ENCODE assay signal across 19 cellular contexts in the genomic region with DNA sequence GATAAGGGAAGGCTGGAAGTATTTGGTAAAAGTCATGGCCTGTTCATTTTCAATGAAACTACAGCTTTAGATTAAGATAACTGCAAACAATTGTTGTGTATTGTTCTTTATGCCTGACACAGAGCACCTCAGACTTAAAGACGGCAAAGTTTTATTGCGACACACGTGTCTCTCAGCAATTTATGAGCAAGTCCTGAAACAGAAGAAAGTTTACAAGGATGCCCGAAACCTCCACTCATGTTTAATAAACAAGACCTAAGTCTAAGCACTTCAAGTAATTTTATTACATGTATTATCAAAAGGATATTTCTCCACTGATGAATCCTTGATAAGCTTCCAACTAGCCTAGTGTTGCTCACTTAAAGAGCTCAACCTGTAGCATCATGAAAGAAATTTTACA. TPM values are rescaled to one million over a fixed set of nuclear protein-coding genes. Genes with fewer than 3 reads are reported as not detected.
DNase-seq lines count a peak whose midpoint lies in the region; ATAC-seq, FAIRE-seq and TF ChIP-seq lines count a peak whose summit lies in the region.
"Had no signal": no experiment of that assay in that cellular context is flagged by ENCODE, and none has a peak within 500 bp of the region (broad histone marks: within the 10 kb centered on the region; RNA-seq: fewer than 3 reads in every experiment).

No MANE protein-coding gene starts in this region.

- H3K27ac ChIP-seq in A549 (no peak overlapping the region), HEK293 (ENCODE audit: extremely low read depth, low read depth, low read length) (no peak overlapping the region), epithelial cell of prostate (no peak overlapping the region), heart left ventricle (no peak overlapping the region)
- H3K27ac ChIP-seq: C4-2B, PC-9, SJSA1 had no signal

- H3K27ac Mint-ChIP-seq in WTC11: peak overlapping the region; percentile 73; the same call in 1 of the 2 replicates
- no peak overlapping the region for H3K27ac Mint-ChIP-seq in stimulated activated effector memory CD8-positive, alpha-beta T cell treated with anti-CD3 and anti-CD28 coated beads, Interleukin-12 subunit alpha, Interleukin-12 subunit beta, amount 100 ng/mL, for 72 hours

- peaks cover 65% of the 10 kb centered on the region for H3K36me3 Mint-ChIP-seq in WTC11
- peaks cover 100% of the 10 kb centered on the region for H3K36me3 Mint-ChIP-seq in stimulated activated effector memory CD8-positive, alpha-beta T cell treated with anti-CD3 and anti-CD28 coated beads, Interleukin-12 subunit alpha, Interleukin-12 subunit beta, amount 100 ng/mL, for 72 hours

- H3K4me3 ChIP-seq in A549 (no peak overlapping the region), HEK293 (ENCODE audit: low read depth, low read length) (no peak overlapping the region), heart left ventricle (no peak overlapping the region)
- H3K4me3 ChIP-seq: HAP-1, PC-9, SJSA1 had no signal

- H3K4me1 ChIP-seq in A549 (0 out of 3 replicates have a peak, but pooled peaks cover 4% of the 10 kb centered on the region), HEK293 (ENCODE audit: control insufficient read depth, insufficient read depth, low read length) (no peaks in the 10 kb centered on the region), heart left ventricle (peaks cover 0 to 9% (median 0%) of the 10 kb centered on the region in 12 donors)
- H3K4me1 ChIP-seq: SJSA1 had no signal

- intact Hi-C loops in heart left ventricle (cut with DNase I): no loop called here

- H3K27me3 ChIP-seq in heart left ventricle: no peaks in the 10 kb centered on the region
- H3K27me3 ChIP-seq: SJSA1 had no signal

- no peaks in the 10 kb centered on the region for H3K27me3 Mint-ChIP-seq in WTC11 (ENCODE audit: low read depth)

- H3K9me3 Mint-ChIP-seq in WTC11: no peaks in the 10 kb centered on the region
- H3K9me3 Mint-ChIP-seq in stimulated activated effector memory CD8-positive, alpha-beta T cell treated with anti-CD3 and anti-CD28 coated beads, Interleukin-12 subunit alpha, Interleukin-12 subunit beta, amount 100 ng/mL, for 72 hours: no peaks in the 10 kb centered on the region

- no peak for ATAC-seq in A549
- ATAC-seq in WTC11: no peak
- no peak for ATAC-seq in stimulated activated effector memory CD8-positive, alpha-beta T cell treated with anti-CD3 and anti-CD28 coated beads, Interleukin-12 subunit alpha, Interleukin-12 subunit beta, amount 100 ng/mL, for 72 hours
- ATAC-seq in heart left ventricle: no peak
- no peak for ATAC-seq in GM18870 (IDR thresholded peaks at IDR 0.05; ENCODE audit: unreplicated experiment)

- no peak overlapping the region for H3K4me2 ChIP-seq in A549
- H3K4me2 ChIP-seq: PC-9 had no signal

- peaks cover 21% of the 10 kb centered on the region for H3K4me1 Mint-ChIP-seq in WTC11
- H3K4me1 Mint-ChIP-seq in stimulated activated effector memory CD8-positive, alpha-beta T cell treated with anti-CD3 and anti-CD28 coated beads, Interleukin-12 subunit alpha, Interleukin-12 subunit beta, amount 100 ng/mL, for 72 hours: peaks cover 9% of the 10 kb centered on the region

- TF ChIP-seq RAD21 in A549 (conservative IDR thresholded peaks at IDR 0.05 in 1 of 2, IDR thresholded peaks at IDR 0.05 in 1 of 2): no peak

- no peak for FAIRE-seq in A549 (lab: Jason Lieb, UNC)
- FAIRE-seq: A204.1 had no signal

- 84% methylated on average over 4 of the region's 4 CpGs for WGBS in A549 (ENCODE audit: missing lambda C conversion rate)
- 95 to 97% (median 96%) methylated on average over 4 of the region's 4 CpGs for WGBS in heart left ventricle, 4 donors

- H3K36me3 ChIP-seq in HEK293 (ENCODE audit: control insufficient read depth in 2 of 2, insufficient read depth in 1 of 2, low read length in 2 of 2): peaks cover 17 to 77% of the 10 kb centered on the region in 2 experiments
- peaks cover 0 to 96% (median 82%) of the 10 kb centered on the region in 9 donors for H3K36me3 ChIP-seq in heart left ventricle

- no peaks in the 10 kb centered on the region for H3K9me3 ChIP-seq in A549
- no peaks in the 10 kb centered on the region for H3K9me3 ChIP-seq in HEK293 (ENCODE audit: control insufficient read depth, insufficient read depth, low read depth, low read length)
- H3K9me3 ChIP-seq in heart left ventricle: no peaks in the 10 kb centered on the region
- H3K9me3 ChIP-seq: HAP-1, SJSA1 had no signal

- TF ChIP-seq CTCF in A549 (IDR thresholded peaks at IDR 0.05): no peak
- no peak for TF ChIP-seq CTCF in HEK293 (tag by site-specific recombination; IDR thresholded peaks at IDR 0.05)
- TF ChIP-seq CTCF in WTC11 (IDR thresholded peaks at IDR 0.05): no peak
- no peak for TF ChIP-seq CTCF in heart left ventricle (IDR thresholded peaks at IDR 0.05)

- no peak overlapping the region for H3K4me3 Mint-ChIP-seq in WTC11
- no peak overlapping the region for H3K4me3 Mint-ChIP-seq in stimulated activated effector memory CD8-positive, alpha-beta T cell treated with anti-CD3 and anti-CD28 coated beads, Interleukin-12 subunit alpha, Interleukin-12 subunit beta, amount 100 ng/mL, for 72 hours

- TF ChIP-seq POLR2A in A549 (IDR thresholded peaks at IDR 0.05; ENCODE audit: low read length) (no peak), heart left ventricle (IDR thresholded peaks at IDR 0.05) (no peak)

- CTCF ChIA-PET in A549 (lab: Yijun Ruan, JAX): interaction anchor here (1.0 kb wide), 1 partner anchor 60 kb away, joined by 3 read pairs; no protein-coding TSS in a partner anchor
- CTCF ChIA-PET in HEK293 (lab: Yijun Ruan, JAX): interaction anchor here (1.7 kb wide), 1 partner anchor 44 kb away, joined by 5 read pairs; no protein-coding TSS in a partner anchor
- CTCF ChIA-PET in WTC11 (lab: Charles Lee): no interaction called here

- no peak for TF ChIP-seq EP300 in A549 (IDR thresholded peaks at IDR 0.05)

- POLR2A ChIA-PET in A549 (lab: Yijun Ruan, JAX): no interaction called here
- POLR2A ChIA-PET in HEK293 (lab: Yijun Ruan, JAX): no interaction called here
- POLR2A ChIA-PET in WTC11 (lab: Charles Lee): no interaction called here

- DNase-seq in A549 (ENCODE audit: low read depth in 1 of 2, low spot score in 1 of 2) (no peak), WTC11 (ENCODE audit: low spot score) (no peak), epithelial cell of prostate (ENCODE audit: low read depth, low spot score) (peak; percentile 31), HPDE6-E6E7 (ENCODE audit: extremely low spot score) (no peak), heart left ventricle (no peak)
- DNase-seq in stimulated activated effector memory CD8-positive, alpha-beta T cell treated with anti-CD3 and anti-CD28 coated beads, Interleukin-12 subunit alpha, Interleukin-12 subunit beta, amount 100 ng/mL, for 72 hours (ENCODE audit: low spot score in 2 of 2): no peak
- DNase-seq: DMS153, EL, NCI-H1092, NCI-H2081 treated with DMSO at 0.1 percent for 48 hours, NCI-H510A, NCI-H774, PC-9 had no signal

TF ChIP-seq in A549, 52 proteins besides CTCF, POLR2A, EP300 and RAD21:
- TF ChIP-seq CEBPB (IDR thresholded peaks at IDR 0.05): peak; percentile 31 to 56; a peak in 1 of 4 replicates
- TF ChIP-seq NFE2L2 (conservative IDR thresholded peaks at IDR 0.05; ENCODE audit: low read length): no peak
TF ChIP-seq in A549: peak in this region for 1.

TF ChIP-seq in HEK293, 187 proteins besides CTCF, POLR2A, EP300 and RAD21 (continues in another document):
- TF ChIP-seq, protein P1, sequence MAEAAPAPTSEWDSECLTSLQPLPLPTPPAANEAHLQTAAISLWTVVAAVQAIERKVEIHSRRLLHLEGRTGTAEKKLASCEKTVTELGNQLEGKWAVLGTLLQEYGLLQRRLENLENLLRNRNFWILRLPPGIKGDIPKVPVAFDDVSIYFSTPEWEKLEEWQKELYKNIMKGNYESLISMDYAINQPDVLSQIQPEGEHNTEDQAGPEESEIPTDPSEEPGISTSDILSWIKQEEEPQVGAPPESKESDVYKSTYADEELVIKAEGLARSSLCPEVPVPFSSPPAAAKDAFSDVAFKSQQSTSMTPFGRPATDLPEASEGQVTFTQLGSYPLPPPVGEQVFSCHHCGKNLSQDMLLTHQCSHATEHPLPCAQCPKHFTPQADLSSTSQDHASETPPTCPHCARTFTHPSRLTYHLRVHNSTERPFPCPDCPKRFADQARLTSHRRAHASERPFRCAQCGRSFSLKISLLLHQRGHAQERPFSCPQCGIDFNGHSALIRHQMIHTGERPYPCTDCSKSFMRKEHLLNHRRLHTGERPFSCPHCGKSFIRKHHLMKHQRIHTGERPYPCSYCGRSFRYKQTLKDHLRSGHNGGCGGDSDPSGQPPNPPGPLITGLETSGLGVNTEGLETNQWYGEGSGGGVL (tag by site-specific recombination; IDR thresholded peaks at IDR 0.05): no peak
- peak; percentile 17; the same call in 1 of the 2 replicates for TF ChIP-seq SCRT2 (tag by site-specific recombination; IDR thresholded peaks at IDR 0.05)
- no peak for TF ChIP-seq ZNF610 (tag by site-specific recombination; IDR thresholded peaks at IDR 0.05; ENCODE audit: borderline replicate concordance)

TF ChIP-seq in WTC11, 78 proteins besides CTCF, POLR2A, EP300 and RAD21 (continues in another document):
- TF ChIP-seq GABPB1 (CRISPR knock-in tag; IDR thresholded peaks at IDR 0.05): no peak
- no peak for TF ChIP-seq ZNF512 (CRISPR knock-in tag; IDR thresholded peaks at IDR 0.05; ENCODE audit: borderline replicate concordance)
- TF ChIP-seq NR2C2 (CRISPR knock-in tag; IDR thresholded peaks at IDR 0.05): no peak
- TF ChIP-seq TEAD4 (CRISPR knock-in tag; IDR thresholded peaks at IDR 0.05): no peak
- TF ChIP-seq ZNF138 (CRISPR knock-in tag; conservative IDR thresholded peaks at IDR 0.05): no peak

RNA-seq across cellular contexts. Expression of gene DHX15, which starts 51.0 kb away (rescaled TPM):
- 171 and 189 TPM in 2 replicates for polyA plus RNA-seq in A549 (2011; rRNA removed)
- polyA plus RNA-seq in A549 (2012; cell fraction: cytosol; rRNA removed): 57.7 and 60.1 TPM in 2 replicates
- 62.8 and 107 TPM in 2 replicates for polyA plus RNA-seq in A549 (2012; cell fraction: nucleus; rRNA removed)
- 153 to 154 TPM (median 154 TPM) in 3 replicates for polyA plus RNA-seq in A549 (2017; fragmentation: RNase III; extraction: RNeasy Plus Mini Kit Qiagen cat#74134 plus additional on column Dnase treatment)
- polyA minus RNA-seq in A549 (2011; rRNA and poly(A)+ RNA removed): 125 and 131 TPM in 2 replicates
- 210 to 240 TPM (median 213 TPM) in 3 replicates for total RNA-seq in WTC11 (2021)
- total RNA-seq in heart left ventricle: 10 to 100 TPM; 45.4 to 67.8 (median 58.0) TPM
- 10 to 100 TPM; 24.0 to 52.7 TPM for polyA plus RNA-seq in heart left ventricle
